In genomic region chr11:17734986-17735822, GRCh38 we compare ENCODE assay signal across 8 cellular contexts. TPM values are rescaled to one million over a fixed set of nuclear protein-coding genes. Genes with fewer than 3 reads are reported as not detected.
A peak's percentile ranks its signal among the peaks of the same experiment; 100 is the strongest.
DNase-seq lines count a peak whose midpoint lies in the region; ATAC-seq and TF ChIP-seq lines count a peak whose summit lies in the region.

No MANE protein-coding gene starts in this region.

- H3K79me2 ChIP-seq in GM23338 (replicated peaks; ENCODE audit: insufficient read depth), result no peaks in the 10 kb centered on the region

- H3K27me3 ChIP-seq in BLaER1 treated with 17β-estradiol and CSF1 and Interleukin-3, amounts not matched to agents 10 nM and 100 nM, result peaks cover 0 to 34% (median 16%) of the 10 kb centered on the region in 11 experiments; a peak in 17 of 22 replicates
- H3K27me3 ChIP-seq in GM23338 (ENCODE audit: insufficient read depth) (peaks cover 84% of the 10 kb centered on the region), NT2/D1 (ENCODE audit: insufficient read depth, insufficient read length) (peaks cover 54% of the 10 kb centered on the region)

- peak overlapping the region; percentile 60; the same call in 2 of the 3 replicates for H3K4me3 Mint-ChIP-seq in GM23338
- H3K4me3 Mint-ChIP-seq in MCF 10A (ENCODE audit: unreplicated experiment), result peak overlapping the region; percentile 43

- H3K4me2 ChIP-seq in BLaER1 treated with 17β-estradiol and CSF1 and Interleukin-3, amounts not matched to agents 10 nM and 100 nM, result peak overlapping the region; percentile 89 to 99 (median 95)
- peak overlapping the region; percentile 83 for H3K4me2 ChIP-seq in GM23338

- intact Hi-C loops in MCF 10A (cut with micrococcal nuclease), result no loop called here

- peak overlapping the region in 3 of 11 experiments; percentile 38 to 58 (median 55); a peak in 5 of 22 replicates for H3K9ac ChIP-seq in BLaER1 treated with 17β-estradiol and CSF1 and Interleukin-3, amounts not matched to agents 10 nM and 100 nM
- peak overlapping the region; percentile 32 for H3K9ac ChIP-seq in NT2/D1 (ENCODE audit: insufficient read length, low read depth)

- H4K20me1 ChIP-seq in BLaER1 treated with 17β-estradiol and CSF1 and Interleukin-3, amounts not matched to agents 10 nM and 100 nM, result peaks cover 0 to 64% (median 15%) of the 10 kb centered on the region in 11 experiments; a peak in 15 of 22 replicates
- H4K20me1 ChIP-seq in GM23338 (replicated peaks; ENCODE audit: insufficient read depth), result peaks cover 7% of the 10 kb centered on the region

- peaks cover 13 to 44% (median 33%) of the 10 kb centered on the region in 10 experiments; a peak in 19 of 20 replicates for H3K4me1 ChIP-seq in BLaER1 treated with 17β-estradiol and CSF1 and Interleukin-3, amounts not matched to agents 10 nM and 100 nM
- H3K4me1 ChIP-seq in GM23338 (ENCODE audit: insufficient read depth) (peaks cover 15% of the 10 kb centered on the region), NT2/D1 (ENCODE audit: insufficient read depth, insufficient read length) (peaks cover 20% of the 10 kb centered on the region)

- BruUV-seq in MCF 10A (replicated peaks; lab: Mats Ljungman, UMichigan), result no TSS peak

- H3K9me3 Mint-ChIP-seq in GM23338 (peaks cover 7% of the 10 kb centered on the region), MCF 10A (ENCODE audit: unreplicated experiment) (no peaks in the 10 kb centered on the region)

- no peaks in the 10 kb centered on the region for H3F3A ChIP-seq in GM23338 (replicated peaks; ENCODE audit: low read depth)

- no peaks in the 10 kb centered on the region for H3K9me2 ChIP-seq in GM23338 (ENCODE audit: insufficient read depth)

- H3K27me3 Mint-ChIP-seq in GM23338 (ENCODE audit: insufficient read depth, low read depth, poor library complexity), result peaks cover 64% of the 10 kb centered on the region
- H3K27me3 Mint-ChIP-seq in MCF 10A (ENCODE audit: insufficient read depth, unreplicated experiment), result peaks cover 13% of the 10 kb centered on the region

- H3K36me3 Mint-ChIP-seq in GM23338 (ENCODE audit: low read depth), result no peaks in the 10 kb centered on the region; the same call in 2 of the 3 replicates
- H3K36me3 Mint-ChIP-seq in MCF 10A (ENCODE audit: insufficient read depth, unreplicated experiment), result no peaks in the 10 kb centered on the region

- ATAC-seq in GM23338, result peak; percentile 43
- no peak for ATAC-seq in GM18861 (IDR thresholded peaks at IDR 0.05; ENCODE audit: unreplicated experiment)

- POLR2A ChIA-PET in MCF 10A (lab: Yijun Ruan, JAX), result interaction anchor here (0.5 to 0.6 kb wide), 2 partner anchors 13 to 235 kb away, joined by 3 read pairs; no protein-coding TSS in a partner anchor

- H3K4me1 Mint-ChIP-seq in GM23338 (peaks cover 20% of the 10 kb centered on the region), MCF 10A (ENCODE audit: insufficient read depth, unreplicated experiment) (no peaks in the 10 kb centered on the region)

- TF ChIP-seq CTCF in GM23338 (conservative IDR thresholded peaks at IDR 0.05; ENCODE audit: low read depth in 2 of 2), result no peak
- TF ChIP-seq CTCF in MCF 10A (IDR thresholded peaks at IDR 0.05; ENCODE audit: unreplicated experiment), result no peak

- H3K36me3 ChIP-seq in BLaER1 treated with 17β-estradiol and CSF1 and Interleukin-3, amounts not matched to agents 10 nM and 100 nM, result no peaks in the 10 kb centered on the region
- H3K36me3 ChIP-seq in GM23338 (ENCODE audit: insufficient read depth), result no peaks in the 10 kb centered on the region; the same call in 1 of the 2 replicates
- H3K36me3 ChIP-seq in NT2/D1 (ENCODE audit: insufficient read depth, insufficient read length, low read length), result no peaks in the 10 kb centered on the region

- CTCF ChIA-PET in MCF 10A (lab: Yijun Ruan, JAX), result interaction anchor here (0.8 to 10.6 kb wide), 4 partner anchors 35 to 246 kb away, joined by 3 to 507 read pairs (median 41); no protein-coding TSS in a partner anchor

- H3K9me3 ChIP-seq in BLaER1 treated with 17β-estradiol and CSF1 and Interleukin-3, amounts not matched to agents 10 nM and 100 nM (replicated peaks in 1 of 11), result peaks cover 0 to 8% (median 0%) of the 10 kb centered on the region in 11 experiments; a peak in 3 of 22 replicates
- no peaks in the 10 kb centered on the region for H3K9me3 ChIP-seq in NT2/D1 (ENCODE audit: insufficient read depth, low read length)

- H3K27ac Mint-ChIP-seq in GM23338 (no peak overlapping the region), MCF 10A (ENCODE audit: low read depth, unreplicated experiment) (no peak overlapping the region)

- H2AFZ ChIP-seq in GM23338, result peak overlapping the region; percentile 43; the same call in 1 of the 2 replicates

- H3K27ac ChIP-seq in BLaER1 treated with 17β-estradiol and CSF1 and Interleukin-3, amounts not matched to agents 10 nM and 100 nM, result no peak overlapping the region
- no peak overlapping the region for H3K27ac ChIP-seq in GM23338 (ENCODE audit: low read depth)
- H3K27ac ChIP-seq in skin epidermis, result no peak overlapping the region

- H3K4me3 ChIP-seq in BLaER1 treated with 17β-estradiol and CSF1 and Interleukin-3, amounts not matched to agents 10 nM and 100 nM, result peak overlapping the region; percentile 55 to 72 (median 62)
- peak overlapping the region; percentile 66 for H3K4me3 ChIP-seq in GM23338
- peak overlapping the region; percentile 32 for H3K4me3 ChIP-seq in NT2/D1 (ENCODE audit: insufficient read length, low read depth)
- H3K4me3 ChIP-seq in skin epidermis, result peak overlapping the region in 4 of 7 experiments; percentile 16 to 34 (median 24)

- DNase-seq in GM23338 (ENCODE audit: low spot score), result peak; percentile 87
- no peak for DNase-seq in NT2/D1 (ENCODE audit: low read depth, low spot score)
- DNase-seq in MCF 10A (ENCODE audit: unreplicated experiment), result peak; percentile 67
- peak; percentile 91 for DNase-seq in iPS-NIHi11 (ENCODE audit: low spot score)
- no peak for DNase-seq in AML-193 (lab: John Stamatoyannopoulos, UW)

TF ChIP-seq in GM23338, 12 proteins besides CTCF, POLR2A, EP300 and RAD21:
- TF ChIP-seq ZNF331 (CRISPR knock-in tag; IDR thresholded peaks at IDR 0.05; ENCODE audit: low read depth), result no peak
- TF ChIP-seq REST (IDR thresholded peaks at IDR 0.05; ENCODE audit: unreplicated experiment), result peak; percentile 83

RNA-seq across cellular contexts. Expression of gene KCNC1, which starts 0.6 kb away (rescaled TPM):
- total RNA-seq in GM23338 (2014; rRNA removed; shearing (Covaris generic)), result not detected in 2 replicates
- 0.11 and 0.17 TPM in 2 replicates for polyA plus RNA-seq in GM23338 (2016; fragmentation: Nextera tagmentation; extraction: Ambion mirVana)
- not detected in 2 replicates for total RNA-seq in MCF 10A (2022)

RNA-seq across cellular contexts. Expression of gene MYOD1, which starts 15.8 kb away (rescaled TPM):
- not detected in 2 replicates for total RNA-seq in GM23338 (2014; rRNA removed; shearing (Covaris generic))
- polyA plus RNA-seq in GM23338 (2016; fragmentation: Nextera tagmentation; extraction: Ambion mirVana), result not detected in 2 replicates
- not detected in 2 replicates for total RNA-seq in MCF 10A (2022)

Comparison
In these comparisons a context has a peak if more than half of its experiments do, and no peak if none do; other contexts are left out.
1. DNase-seq: peak in GM23338 (single experiment), MCF 10A (single experiment) and iPS-NIHi11 (single experiment); none in NT2/D1 (single experiment) and AML-193 (0 of 2).
2. Peak in every context shown above with its lines, with median percentiles within 50 percentile points of each other: H3K4me3 ChIP-seq.